ENCODE assay signal across 34 cellular contexts in the genomic region with DNA sequence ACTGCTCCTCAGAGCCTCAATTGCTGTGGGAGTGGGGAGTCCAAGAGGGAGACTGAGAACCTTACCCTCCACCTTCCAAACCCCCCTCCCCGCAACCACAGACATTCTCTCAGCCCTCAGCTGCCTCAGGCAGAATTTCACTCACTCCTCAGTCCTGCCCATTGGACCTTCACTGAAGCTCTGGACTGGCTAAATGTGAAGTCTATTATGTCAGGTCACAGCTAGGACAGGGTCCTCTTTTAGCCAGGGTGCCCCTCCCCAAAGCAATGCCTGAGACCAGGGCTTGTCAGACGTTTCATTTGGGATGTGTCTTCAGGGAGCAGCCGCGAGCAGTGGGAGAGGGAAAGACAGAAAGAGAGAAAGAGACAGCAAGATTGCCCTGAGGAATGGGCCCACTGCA.
"Had no signal": no experiment of that assay in that cellular context is flagged by ENCODE, and none has a peak within 500 bp of the region (broad histone marks: within the 10 kb centered on the region; RNA-seq: fewer than 3 reads in every experiment).

No MANE protein-coding gene starts in this region.

- H3K4me1 Mint-ChIP-seq: activated CD4-positive, alpha-beta T cell treated with anti-CD3 and anti-CD28 coated beads, Interleukin-2, amount 10 ng/mL, durations not matched to agents 24 days and 14 days; activated CD8-positive, alpha-beta memory T cell treated with anti-CD3 and anti-CD28 coated beads, Interleukin-2, amount 10 ng/mL, durations not matched to agents 7 days and 5 days; activated naive CD4-positive, alpha-beta T cell treated with anti-CD3 and anti-CD28 coated beads, Interleukin-2, amount 10 ng/mL, durations not matched to agents 7 days and 5 days; activated naive CD4-positive, alpha-beta T cell treated with anti-CD3 and anti-CD28 coated beads, Interleukin-2, amount 50 U/mL, for 24 hours; activated naive CD8-positive, alpha-beta T cell treated with anti-CD3 and anti-CD28 coated beads, Interleukin-2, amount 10 ng/mL, durations not matched to agents 7 days and 5 days; activated naive CD8-positive, alpha-beta T cell treated with anti-CD3 and anti-CD28 coated beads, Interleukin-2, amount 50 U/mL, for 24 hours; brain had no signal

- DNase-seq: activated B cell treated with CpG ODN at 0.5 μM for 24 hours; activated CD4-positive, alpha-beta memory T cell treated with anti-CD3 and anti-CD28 coated beads for 36 hours; activated CD4-positive, alpha-beta T cell treated with anti-CD3 and anti-CD28 coated beads for 4 hours; activated CD4-positive, alpha-beta T cell treated with anti-CD3 and anti-CD28 coated beads, Interleukin-2, amount 10 ng/mL, durations not matched to agents 24 days and 14 days; activated CD4-positive, alpha-beta T cell treated with anti-CD3 and anti-CD28 coated beads, Interleukin-2, amount 50 U/mL, for 1 hour; activated CD4-positive, alpha-beta T cell treated with anti-CD3 and anti-CD28 coated beads, Interleukin-2, amount 50 U/mL, for 4 hours; activated CD4-positive, CD25-positive, alpha-beta regulatory T cell treated with anti-CD3 and anti-CD28 coated beads, Interleukin-2, amount 50 U/mL, for 72 hours; activated CD8-positive, alpha-beta memory T cell treated with anti-CD3 and anti-CD28 coated beads for 24 hours; activated CD8-positive, alpha-beta memory T cell treated with anti-CD3 and anti-CD28 coated beads, Interleukin-2, amount 10 ng/mL, durations not matched to agents 7 days and 5 days; activated CD8-positive, alpha-beta memory T cell treated with anti-CD3 and anti-CD28 coated beads, Interleukin-2, amount 50 U/mL, for 48 hours; activated CD8-positive, alpha-beta T cell treated with anti-CD3 and anti-CD28 coated beads, Interleukin-2, amount 10 ng/mL, durations not matched to agents 7 days and 5 days; activated effector memory CD4-positive, alpha-beta T cell treated with Interleukin-2 at 50 U/mL for 16 hours; activated gamma-delta T cell; activated naive CD4-positive, alpha-beta T cell treated with anti-CD3 and anti-CD28 coated beads, Interleukin-2, amount 10 ng/mL, durations not matched to agents 7 days and 5 days; activated naive CD4-positive, alpha-beta T cell treated with Interleukin-2 at 50 U/mL for 16 hours; activated naive CD8-positive, alpha-beta T cell treated with anti-CD3 and anti-CD28 coated beads, Interleukin-2, amount 10 ng/mL, durations not matched to agents 7 days and 5 days; activated naive CD8-positive, alpha-beta T cell treated with anti-CD3 and anti-CD28 coated beads, Interleukin-2, amount 50 U/mL, for 24 hours; activated T-cell treated with anti-CD3 and anti-CD28 coated beads, Interleukin-2, amount 50 U/mL, for 24 hours; activated T-cell treated with anti-CD3 and anti-CD28 coated beads, Interleukin-2, amount 50 U/mL, for 48 hours; amygdala; anterior cingulate cortex; central memory CD4-positive, alpha-beta T cell; SW 1271; T-helper 1 cell; T-helper 2 cell; T-helper 9 cell had no signal

- H3K4me1 ChIP-seq: ascending aorta had no signal

- H3K27me3 ChIP-seq: ascending aorta had no signal

- H3K4me3 Mint-ChIP-seq: activated B cell treated with CpG ODN at 0.5 μM for 24 hours; activated CD4-positive, alpha-beta memory T cell treated with anti-CD3 and anti-CD28 coated beads for 36 hours; activated CD4-positive, alpha-beta T cell treated with anti-CD3 and anti-CD28 coated beads, Interleukin-2, amount 10 ng/mL, durations not matched to agents 24 days and 14 days; activated CD8-positive, alpha-beta memory T cell treated with anti-CD3 and anti-CD28 coated beads, Interleukin-2, amount 10 ng/mL, durations not matched to agents 7 days and 5 days; activated CD8-positive, alpha-beta T cell treated with anti-CD3 and anti-CD28 coated beads, Interleukin-2, amount 10 ng/mL, durations not matched to agents 7 days and 5 days; activated naive CD4-positive, alpha-beta T cell treated with anti-CD3 and anti-CD28 coated beads, Interleukin-2, amount 10 ng/mL, durations not matched to agents 7 days and 5 days; activated naive CD4-positive, alpha-beta T cell treated with anti-CD3 and anti-CD28 coated beads, Interleukin-2, amount 50 U/mL, for 24 hours; activated naive CD8-positive, alpha-beta T cell; activated naive CD8-positive, alpha-beta T cell treated with anti-CD3 and anti-CD28 coated beads, Interleukin-2, amount 10 ng/mL, durations not matched to agents 7 days and 5 days; activated naive CD8-positive, alpha-beta T cell treated with anti-CD3 and anti-CD28 coated beads, Interleukin-2, amount 50 U/mL, for 24 hours; activated T-cell treated with anti-CD3 and anti-CD28 coated beads, Interleukin-2, amount 50 U/mL, for 24 hours; brain; T-helper 1 cell treated with Interleukin-12 subunit alpha and Interleukin-12 subunit beta and Interleukin-4 antibody, amounts not matched to agents 30 μg/mL and 1 μg/mL, for 36 hours; T-helper 2 cell treated with Interferon-gamma antibody and Interleukin-4, amounts not matched to agents 5 μg/mL and 100 μg/mL, for 36 hours had no signal

- H3K27ac ChIP-seq: ascending aorta, VCaP had no signal

- H3K4me3 ChIP-seq: ascending aorta had no signal

- ATAC-seq: activated CD8-positive, alpha-beta memory T cell treated with anti-CD3 and anti-CD28 coated beads, Interleukin-2, amount 10 ng/mL, durations not matched to agents 7 days and 5 days; activated CD8-positive, alpha-beta T cell treated with anti-CD3 and anti-CD28 coated beads, Interleukin-2, amount 10 ng/mL, durations not matched to agents 7 days and 5 days; activated naive CD8-positive, alpha-beta T cell treated with anti-CD3 and anti-CD28 coated beads, Interleukin-2, amount 50 U/mL, for 24 hours had no signal

- H3K36me3 ChIP-seq: ascending aorta had no signal

- H3K27ac Mint-ChIP-seq: activated B cell treated with CpG ODN at 0.5 μM for 24 hours; activated CD4-positive, alpha-beta memory T cell treated with anti-CD3 and anti-CD28 coated beads for 36 hours; activated CD4-positive, alpha-beta T cell treated with anti-CD3 and anti-CD28 coated beads, Interleukin-2, amount 10 ng/mL, durations not matched to agents 24 days and 14 days; activated CD8-positive, alpha-beta memory T cell treated with anti-CD3 and anti-CD28 coated beads, Interleukin-2, amount 10 ng/mL, durations not matched to agents 7 days and 5 days; activated CD8-positive, alpha-beta T cell treated with anti-CD3 and anti-CD28 coated beads, Interleukin-2, amount 10 ng/mL, durations not matched to agents 7 days and 5 days; activated naive CD4-positive, alpha-beta T cell treated with anti-CD3 and anti-CD28 coated beads, Interleukin-2, amount 10 ng/mL, durations not matched to agents 7 days and 5 days; activated naive CD4-positive, alpha-beta T cell treated with anti-CD3 and anti-CD28 coated beads, Interleukin-2, amount 50 U/mL, for 24 hours; activated naive CD8-positive, alpha-beta T cell; activated naive CD8-positive, alpha-beta T cell treated with anti-CD3 and anti-CD28 coated beads, Interleukin-2, amount 10 ng/mL, durations not matched to agents 7 days and 5 days; activated naive CD8-positive, alpha-beta T cell treated with anti-CD3 and anti-CD28 coated beads, Interleukin-2, amount 50 U/mL, for 24 hours; activated T-cell treated with anti-CD3 and anti-CD28 coated beads, Interleukin-2, amount 50 U/mL, for 24 hours; activated T-helper 2 cell treated with anti-CD3 and anti-CD28 coated beads, Interferon-gamma antibody, Interleukin-2, Interleukin-4, amounts not matched to agents 10 μg/mL and 5 μg/mL and 100 μg/mL, durations not matched to agents 14 hours and 24 hours and 36 hours; brain; T-helper 1 cell treated with Interleukin-12 subunit alpha and Interleukin-12 subunit beta and Interleukin-4 antibody, amounts not matched to agents 30 μg/mL and 1 μg/mL, for 36 hours; T-helper 2 cell treated with Interferon-gamma antibody and Interleukin-4, amounts not matched to agents 5 μg/mL and 100 μg/mL, for 36 hours had no signal

- H3K9me3 Mint-ChIP-seq: activated B cell treated with CpG ODN at 0.5 μM for 24 hours; activated naive CD4-positive, alpha-beta T cell treated with anti-CD3 and anti-CD28 coated beads, Interleukin-2, amount 50 U/mL, for 24 hours; activated naive CD8-positive, alpha-beta T cell treated with anti-CD3 and anti-CD28 coated beads, Interleukin-2, amount 50 U/mL, for 24 hours; T-helper 2 cell treated with Interferon-gamma antibody and Interleukin-4, amounts not matched to agents 5 μg/mL and 100 μg/mL, for 36 hours had no signal

- H3K36me3 Mint-ChIP-seq: activated CD4-positive, alpha-beta memory T cell treated with anti-CD3 and anti-CD28 coated beads for 36 hours; activated CD8-positive, alpha-beta memory T cell treated with anti-CD3 and anti-CD28 coated beads, Interleukin-2, amount 10 ng/mL, durations not matched to agents 7 days and 5 days; activated naive CD4-positive, alpha-beta T cell treated with anti-CD3 and anti-CD28 coated beads, Interleukin-2, amount 10 ng/mL, durations not matched to agents 7 days and 5 days; activated naive CD4-positive, alpha-beta T cell treated with anti-CD3 and anti-CD28 coated beads, Interleukin-2, amount 50 U/mL, for 24 hours; activated naive CD8-positive, alpha-beta T cell; activated naive CD8-positive, alpha-beta T cell treated with anti-CD3 and anti-CD28 coated beads, Interleukin-2, amount 10 ng/mL, durations not matched to agents 7 days and 5 days; brain had no signal

- H3K27me3 Mint-ChIP-seq: activated B cell treated with CpG ODN at 0.5 μM for 24 hours; activated CD4-positive, alpha-beta memory T cell treated with anti-CD3 and anti-CD28 coated beads for 36 hours; activated CD4-positive, alpha-beta T cell treated with anti-CD3 and anti-CD28 coated beads, Interleukin-2, amount 10 ng/mL, durations not matched to agents 24 days and 14 days; activated CD8-positive, alpha-beta memory T cell treated with anti-CD3 and anti-CD28 coated beads, Interleukin-2, amount 10 ng/mL, durations not matched to agents 7 days and 5 days; activated naive CD4-positive, alpha-beta T cell treated with anti-CD3 and anti-CD28 coated beads, Interleukin-2, amount 10 ng/mL, durations not matched to agents 7 days and 5 days; activated naive CD4-positive, alpha-beta T cell treated with anti-CD3 and anti-CD28 coated beads, Interleukin-2, amount 50 U/mL, for 24 hours; activated naive CD8-positive, alpha-beta T cell; activated naive CD8-positive, alpha-beta T cell treated with anti-CD3 and anti-CD28 coated beads, Interleukin-2, amount 10 ng/mL, durations not matched to agents 7 days and 5 days; activated naive CD8-positive, alpha-beta T cell treated with anti-CD3 and anti-CD28 coated beads, Interleukin-2, amount 50 U/mL, for 24 hours; activated T-cell treated with anti-CD3 and anti-CD28 coated beads, Interleukin-2, amount 50 U/mL, for 24 hours had no signal
